In genomic region chr1:16374266-16374665, GRCh38 we compare ENCODE assay signal across 12 cellular contexts. TPM values are rescaled to one million over a fixed set of nuclear protein-coding genes. Genes with fewer than 3 reads are reported as not detected.
DNase-seq lines count a peak whose midpoint lies in the region; FAIRE-seq and TF ChIP-seq lines count a peak whose summit lies in the region.
"Had no signal": no experiment of that assay in that cellular context is flagged by ENCODE, and none has a peak within 500 bp of the region (broad histone marks: within the 10 kb centered on the region; RNA-seq: fewer than 3 reads in every experiment).

No MANE protein-coding gene starts in this region.

- peak overlapping the region; percentile 0 for H3K4me3 Mint-ChIP-seq in T-helper 2 cell treated with Interferon-gamma antibody and Interleukin-4, amounts not matched to agents 5 μg/mL and 100 μg/mL, for 36 hours
- peak overlapping the region; percentile 35 for H3K4me3 Mint-ChIP-seq in osteocyte (ENCODE audit: unreplicated experiment)

- no peaks in the 10 kb centered on the region for H3K27me3 Mint-ChIP-seq in T-helper 2 cell treated with Interferon-gamma antibody and Interleukin-4, amounts not matched to agents 5 μg/mL and 100 μg/mL, for 36 hours (ENCODE audit: low read depth)
- H3K27me3 Mint-ChIP-seq in osteocyte (ENCODE audit: unreplicated experiment), result no peaks in the 10 kb centered on the region

- no peak overlapping the region for H3K4me3 ChIP-seq in ectodermal cell (ENCODE audit: insufficient read depth, low read depth, low read length)
- H3K4me3 ChIP-seq: suprapubic skin had no signal

- POLR2A ChIA-PET in RWPE1 (lab: Yijun Ruan, JAX; ENCODE audit: low non-redundant PET), result no interaction called here

- H3K27ac ChIP-seq in RWPE1 (peak overlapping the region; percentile 69), ectodermal cell (ENCODE audit: insufficient read depth, low read depth, low read length, poor library complexity, severe bottlenecking) (peak overlapping the region; percentile 30)
- H3K27ac ChIP-seq: suprapubic skin had no signal

- H3K9me3 Mint-ChIP-seq in T-helper 2 cell treated with Interferon-gamma antibody and Interleukin-4, amounts not matched to agents 5 μg/mL and 100 μg/mL, for 36 hours, result no peaks in the 10 kb centered on the region
- H3K9me3 Mint-ChIP-seq in osteocyte (ENCODE audit: unreplicated experiment), result no peaks in the 10 kb centered on the region

- CTCF ChIA-PET in RWPE1 (lab: Yijun Ruan, JAX), result interaction anchor here (0.6 to 1.1 kb wide), 3 partner anchors 12 to 346 kb away, joined by 3 to 5 read pairs (median 3); no protein-coding TSS in a partner anchor

- no peak for DNase-seq in T-helper 2 cell treated with Interferon-gamma antibody and Interleukin-4, amounts not matched to agents 5 μg/mL and 100 μg/mL, for 36 hours (ENCODE audit: low spot score)
- DNase-seq in T-helper 2 cell (no peak), RWPE1 (ENCODE audit: low spot score) (no peak), osteocyte (ENCODE audit: extremely low spot score, unreplicated experiment) (no peak), urothelium cell line (ENCODE audit: low spot score) (no peak), globus pallidus (ENCODE audit: low spot score) (no peak)
- no peak for DNase-seq in stimulated activated CD4-positive, alpha-beta T cell treated with anti-CD3 and anti-CD28 coated beads, Interleukin-2, amount 100 ng/mL, for 48 hours
- DNase-seq: ACHN; activated effector memory CD4-positive, alpha-beta T cell treated with anti-CD3 and anti-CD28 coated beads, Interleukin-2, amount 50 U/mL, for 16 hours; glutamatergic neuron had no signal

- no peaks in the 10 kb centered on the region for H3K27me3 ChIP-seq in ectodermal cell (ENCODE audit: control insufficient read depth, insufficient read depth, low read length, poor library complexity, severe bottlenecking)
- H3K27me3 ChIP-seq: suprapubic skin had no signal

- no peak for TF ChIP-seq CTCF in RWPE1 (conservative IDR thresholded peaks at IDR 0.05; ENCODE audit: low read depth)
- no peak for TF ChIP-seq CTCF in osteocyte (IDR thresholded peaks at IDR 0.05)

- H3K9me3 ChIP-seq in ectodermal cell (ENCODE audit: control insufficient read depth, low read length), result no peaks in the 10 kb centered on the region
- H3K9me3 ChIP-seq: suprapubic skin had no signal

- H3K36me3 ChIP-seq in ectodermal cell (ENCODE audit: control insufficient read depth, insufficient read depth, low read length), result no peaks in the 10 kb centered on the region
- H3K36me3 ChIP-seq: suprapubic skin had no signal

- H3K27ac Mint-ChIP-seq in T-helper 2 cell treated with Interferon-gamma antibody and Interleukin-4, amounts not matched to agents 5 μg/mL and 100 μg/mL, for 36 hours, result peak overlapping the region; percentile 13
- peak overlapping the region; percentile 95 for H3K27ac Mint-ChIP-seq in osteocyte (ENCODE audit: unreplicated experiment)

- H3K4me1 ChIP-seq in ectodermal cell (ENCODE audit: control insufficient read depth, insufficient read depth, low read length), result peaks cover 6% of the 10 kb centered on the region

- 81 to 83% methylated on average over 3 of the region's 3 CpGs for WGBS in ectodermal cell, 2 experiments

- no peak for FAIRE-seq in urothelium cell line (lab: Jason Lieb, UNC)

- H3K36me3 Mint-ChIP-seq in T-helper 2 cell treated with Interferon-gamma antibody and Interleukin-4, amounts not matched to agents 5 μg/mL and 100 μg/mL, for 36 hours (ENCODE audit: low read depth), result peaks cover 26% of the 10 kb centered on the region
- no peaks in the 10 kb centered on the region for H3K36me3 Mint-ChIP-seq in osteocyte (ENCODE audit: unreplicated experiment)

- H3K4me1 Mint-ChIP-seq in T-helper 2 cell treated with Interferon-gamma antibody and Interleukin-4, amounts not matched to agents 5 μg/mL and 100 μg/mL, for 36 hours (ENCODE audit: low read depth), result peaks cover 47% of the 10 kb centered on the region
- H3K4me1 Mint-ChIP-seq in osteocyte (ENCODE audit: unreplicated experiment), result peaks cover 81% of the 10 kb centered on the region

RNA-seq across cellular contexts. Expression of gene SZRD1, which starts 7.2 kb away (rescaled TPM):
- 101 TPM for polyA plus RNA-seq in ectodermal cell (2013, experiment 1 of 4)
- 100 TPM for polyA plus RNA-seq in ectodermal cell (2013, experiment 2 of 4)
- 72.8 TPM for polyA plus RNA-seq in ectodermal cell (2013, experiment 3 of 4)
- polyA plus RNA-seq in ectodermal cell (2013, experiment 4 of 4), result 78.6 TPM
- total RNA-seq in osteocyte, result 141 and 143 TPM in 2 replicates

RNA-seq across cellular contexts. Expression of gene FBXO42, which starts 22.0 kb away (rescaled TPM):
- polyA plus RNA-seq in ectodermal cell (2013, experiment 1 of 4), result 15.8 TPM
- polyA plus RNA-seq in ectodermal cell (2013, experiment 2 of 4), result 24.0 TPM
- 16.4 TPM for polyA plus RNA-seq in ectodermal cell (2013, experiment 3 of 4)
- polyA plus RNA-seq in ectodermal cell (2013, experiment 4 of 4), result 17.9 TPM
- total RNA-seq in osteocyte, result 22.2 and 22.8 TPM in 2 replicates
